26 cellular contexts compared by ENCODE assay signal in genomic region chr19:34391813-34392212, GRCh38. TPM values are rescaled to one million over a fixed set of nuclear protein-coding genes. Genes with fewer than 3 reads are reported as not detected.
DNase-seq lines count a peak whose midpoint lies in the region; ATAC-seq, FAIRE-seq and TF ChIP-seq lines count a peak whose summit lies in the region.
"Had no signal": no experiment of that assay in that cellular context is flagged by ENCODE, and none has a peak within 500 bp of the region (broad histone marks: within the 10 kb centered on the region; RNA-seq: fewer than 3 reads in every experiment).

No MANE protein-coding gene starts in this region.

- FAIRE-seq in A549 (lab: Jason Lieb, UNC) = no peak
- FAIRE-seq in GM12891 (lab: Jason Lieb, UNC) = peak; percentile 87
- no peak for FAIRE-seq in K562 (lab: Jason Lieb, UNC)
- FAIRE-seq: islet of Langerhans had no signal

- no peaks in the 10 kb centered on the region for H3K4me1 ChIP-seq in A549
- H3K4me1 ChIP-seq in K562 (replicated peaks in 1 of 2; ENCODE audit: control insufficient read depth in 2 of 2, insufficient read depth in 2 of 2, low read length in 2 of 2) = no peaks in the 10 kb centered on the region
- H3K4me1 ChIP-seq in lower lobe of right lung = no peaks in the 10 kb centered on the region
- H3K4me1 ChIP-seq: ascending aorta, esophagus squamous epithelium, gastroesophageal sphincter had no signal

- H3K36me3 ChIP-seq in K562 (ENCODE audit: control insufficient read depth, insufficient read depth, low read length) (peaks cover 99% of the 10 kb centered on the region), lower lobe of right lung (peaks cover 94% of the 10 kb centered on the region)

- H3K9ac ChIP-seq in K562 (ENCODE audit: insufficient read depth in 1 of 2, low read depth in 2 of 2, low read length in 2 of 2) = no peak overlapping the region

- H2AFZ ChIP-seq in K562 (ENCODE audit: low read depth, low read length) = no peak overlapping the region
- H2AFZ ChIP-seq: GM23338 had no signal

- DNase-seq in A549 (ENCODE audit: low read depth in 1 of 2, low spot score in 1 of 2) (peak in 1 of 2 experiments; percentile 63), GM12891 (ENCODE audit: insufficient read length, low spot score) (no peak), K562 (ENCODE audit: extremely low read depth in 1 of 4, low spot score in 3 of 4) (peak in 3 of 4 experiments; percentile 44 to 59 (median 58)), lower lobe of right lung (no peak), NCI-H1436 treated with DMSO at 0.1 percent for 48 hours (lab: John Stamatoyannopoulos, UW) (no peak), NOMO-1 treated with dmso at 0.1 percent for 144 hours (lab: John Stamatoyannopoulos, UW; ENCODE audit: unreplicated experiment) (no peak)
- no peak for DNase-seq in activated CD4-positive, CD25-positive, alpha-beta regulatory T cell (lab: John Stamatoyannopoulos, UW)
- DNase-seq: activated CD4-positive, alpha-beta memory T cell treated with anti-CD3 and anti-CD28 coated beads for 36 hours; activated CD8-positive, alpha-beta memory T cell treated with anti-CD3 and anti-CD28 coated beads, Interleukin-2, amount 50 U/mL, for 4 hours; Calu3; caudate nucleus; esophagus squamous epithelium; midbrain; naive thymus-derived CD8-positive, alpha-beta T cell; NCI-H1105 treated with DMSO at 0.1 percent for 48 hours; NCI-H2029; NCI-H2227 treated with DMSO at 0.1 percent for 48 hours; NCI-H748 treated with DMSO at 0.1 percent for 48 hours; stimulated activated CD4-positive, alpha-beta T cell treated with anti-CD3 and anti-CD28 coated beads, Interleukin-2, amount 100 ng/mL, for 24 hours; trophoblast cell had no signal

- in situ Hi-C loops in K562 (cut with MboI) = no loop called here

- BruUV-seq in K562 (replicated peaks; lab: Mats Ljungman, UMichigan) = no TSS peak

- peaks cover 3% of the 10 kb centered on the region for H3K9me1 ChIP-seq in K562 (ENCODE audit: control insufficient read depth, insufficient read depth, low read length)

- TF ChIP-seq CTCF in A549 (IDR thresholded peaks at IDR 0.05) = no peak
- no peak for TF ChIP-seq CTCF in K562 (IDR thresholded peaks at IDR 0.05 in 2 of 3, conservative IDR thresholded peaks at IDR 0.05 in 1 of 3; ENCODE audit: insufficient read depth in 2 of 3, low read depth in 1 of 3, low read length in 3 of 3)
- TF ChIP-seq CTCF in lower lobe of right lung (IDR thresholded peaks at IDR 0.05) = no peak

- H3K9me3 ChIP-seq in A549 (no peaks in the 10 kb centered on the region), K562 (replicated peaks; ENCODE audit: control insufficient read depth, insufficient read depth, low read depth, low read length) (peaks cover 26% of the 10 kb centered on the region), lower lobe of right lung (no peaks in the 10 kb centered on the region)
- H3K9me3 ChIP-seq: ascending aorta, esophagus squamous epithelium, gastroesophageal sphincter had no signal

- CTCF ChIA-PET in A549 (lab: Yijun Ruan, JAX) = no interaction called here
- CTCF ChIA-PET in K562 (lab: Yijun Ruan, JAX; ENCODE audit: low intra/inter-chr PET ratio) = interaction anchor here (0.5 kb wide), 1 partner anchor 63 kb away, joined by 3 read pairs; no protein-coding TSS in a partner anchor

- no peaks in the 10 kb centered on the region for H3K27me3 ChIP-seq in K562 (ENCODE audit: control insufficient read depth in 2 of 2, insufficient read depth in 2 of 2, low read length in 2 of 2)
- no peaks in the 10 kb centered on the region for H3K27me3 ChIP-seq in lower lobe of right lung (ENCODE audit: low read depth)
- H3K27me3 ChIP-seq: ascending aorta, esophagus squamous epithelium, gastroesophageal sphincter had no signal

- intact Hi-C loops in K562 (cut with micrococcal nuclease) (no loop called here), lower lobe of right lung (cut with DNase I) (no loop called here)

- H3K4me3 ChIP-seq in A549 (no peak overlapping the region), K562 (no peak overlapping the region), lower lobe of right lung (no peak overlapping the region)
- H3K4me3 ChIP-seq: ascending aorta, esophagus squamous epithelium, gastroesophageal sphincter, GM23338, SK-N-MC had no signal

- TF ChIP-seq EP300 in A549 (IDR thresholded peaks at IDR 0.05) (no peak), K562 (IDR thresholded peaks at IDR 0.05; ENCODE audit: low read length) (no peak)

- H3K27ac ChIP-seq in A549 (no peak overlapping the region), K562 (ENCODE audit: extremely low read depth, low read depth, low read length) (no peak overlapping the region), lower lobe of right lung (no peak overlapping the region)
- H3K27ac ChIP-seq: ascending aorta, C4-2B, esophagus squamous epithelium, gastroesophageal sphincter, SK-N-MC had no signal

- peaks cover 15% of the 10 kb centered on the region for H3K79me2 ChIP-seq in K562 (ENCODE audit: control insufficient read depth, insufficient read depth, low read length)

- no peak overlapping the region for H3K4me2 ChIP-seq in A549
- no peak overlapping the region for H3K4me2 ChIP-seq in K562 (ENCODE audit: insufficient read depth, low read length)
- H3K4me2 ChIP-seq: GM23338 had no signal

- TF ChIP-seq RAD21 in A549 (conservative IDR thresholded peaks at IDR 0.05 in 1 of 2, IDR thresholded peaks at IDR 0.05 in 1 of 2) (no peak), K562 (CRISPR knock-in tag; conservative IDR thresholded peaks at IDR 0.05 in 1 of 2, IDR thresholded peaks at IDR 0.05 in 1 of 2) (no peak)

- no peak for TF ChIP-seq POLR2A in A549 (IDR thresholded peaks at IDR 0.05; ENCODE audit: low read length)
- no peak for TF ChIP-seq POLR2A in GM12891 (IDR thresholded peaks at IDR 0.05; ENCODE audit: low read depth, low read length)
- TF ChIP-seq POLR2A in K562 (conservative IDR thresholded peaks at IDR 0.05) = no peak

- H4K20me1 ChIP-seq in K562 (replicated peaks; ENCODE audit: control insufficient read depth, insufficient read depth, low read length) = no peaks in the 10 kb centered on the region; the same call in none of the 2 replicates

- ATAC-seq in A549 (peak; percentile 7 to 45; a peak in 3 of 6 replicates), K562 (no peak), lower lobe of right lung (peak; percentile 20 to 53)
- ATAC-seq: gastroesophageal sphincter; GM23338; naive thymus-derived CD8-positive, alpha-beta T cell had no signal

- POLR2A ChIA-PET in A549 (lab: Yijun Ruan, JAX) = no interaction called here
- POLR2A ChIA-PET in K562 (lab: Yijun Ruan, JAX) = no interaction called here

RNA-seq across cellular contexts. Expression of gene PDCD2L, which starts 12.4 kb away (rescaled TPM):
- polyA plus RNA-seq in A549 (2011; rRNA removed) (58.5 and 68.9 TPM in 2 replicates), A549 (2017; fragmentation: RNase III; extraction: RNeasy Plus Mini Kit Qiagen cat#74134 plus additional on column Dnase treatment) (28.2 to 32.7 TPM (median 31.5 TPM) in 3 replicates), K562 (2011; rRNA removed) (62.8 and 65.9 TPM in 2 replicates), K562 (2014; fragmentation: Illumina TruSeq; extraction: Trizol) (43.7 and 46.2 TPM in 2 replicates), K562 (2014; fragmentation: Nextera tagmentation; extraction: Ambion mirVana) (10 to 100 TPM; 12.1 to 14.6 TPM), K562 (2014; rRNA removed) (60.5 and 67.3 TPM in 2 replicates)
- 72.1 and 74.8 TPM in 2 replicates for polyA plus RNA-seq in A549 (2012; cell fraction: cytosol; rRNA removed)
- 50.7 and 66.9 TPM in 2 replicates for polyA plus RNA-seq in A549 (2012; cell fraction: nucleus; rRNA removed)
- 43.5 and 50.5 TPM in 2 replicates for polyA minus RNA-seq in A549 (2011; rRNA and poly(A)+ RNA removed)
- 19.5 TPM for polyA plus RNA-seq in GM12891 (2012; ENCODE audit: low read depth, missing spikeins)
- 45.0 and 54.7 TPM in 2 replicates for total RNA-seq in K562 (2011; cell fraction: chromatin; rRNA removed; ENCODE audit: low replicate concordance)
- 50.1 and 53.4 TPM in 2 replicates for total RNA-seq in K562 (2011; cell fraction: nucleolus; rRNA removed)
- total RNA-seq in K562 (2011; cell fraction: nucleoplasm; rRNA removed) = 40.0 and 41.6 TPM in 2 replicates
- total RNA-seq in K562 (2014; rRNA removed) (56.5 and 83.0 TPM in 2 replicates), K562 (2014; rRNA removed; fragmentation: Illumina TruSeq; extraction: Trizol) (61.9 and 68.5 TPM in 2 replicates), K562 (2015; rRNA removed; fragmentation: Illumina TruSeq; extraction: Trizol) (47.7 and 51.1 TPM in 2 replicates), K562 (2021) (48.6 and 56.3 TPM in 2 replicates), lower lobe of right lung (8.7 TPM)
- polyA plus RNA-seq in K562 (2011; cell fraction: cytosol; rRNA removed) = 69.2 and 96.2 TPM in 2 replicates
- polyA plus RNA-seq in K562 (2011; cell fraction: nucleus; rRNA removed) = 32.6 and 34.5 TPM in 2 replicates
- 26.8 and 37.9 TPM in 2 replicates for polyA plus RNA-seq in K562 (2012)
- 62.3 and 71.3 TPM in 2 replicates for polyA minus RNA-seq in K562 (2011; rRNA and poly(A)+ RNA removed)
- 16.2 and 17.5 TPM in 2 replicates for polyA minus RNA-seq in K562 (2011; cell fraction: cytosol; rRNA and poly(A)+ RNA removed)
- polyA minus RNA-seq in K562 (2011; cell fraction: nucleus; rRNA and poly(A)+ RNA removed) = 12.8 and 20.4 TPM in 2 replicates

RNA-seq across cellular contexts. Expression of gene GPI, which starts 26.8 kb away (rescaled TPM):
- polyA plus RNA-seq in A549 (2011; rRNA removed) = 443 and 565 TPM in 2 replicates
- polyA plus RNA-seq in A549 (2012; cell fraction: cytosol; rRNA removed) = 630 and 674 TPM in 2 replicates
- 958 and 1,031 TPM in 2 replicates for polyA plus RNA-seq in A549 (2012; cell fraction: nucleus; rRNA removed)
- polyA plus RNA-seq in A549 (2017; fragmentation: RNase III; extraction: RNeasy Plus Mini Kit Qiagen cat#74134 plus additional on column Dnase treatment) = 548 to 579 TPM (median 555 TPM) in 3 replicates
- polyA minus RNA-seq in A549 (2011; rRNA and poly(A)+ RNA removed) = 992 and 1,185 TPM in 2 replicates
- 496 TPM for polyA plus RNA-seq in GM12891 (2012; ENCODE audit: low read depth, missing spikeins)
- total RNA-seq in K562 (2011; cell fraction: chromatin; rRNA removed; ENCODE audit: low replicate concordance) = 590 and 952 TPM in 2 replicates
- 406 and 452 TPM in 2 replicates for total RNA-seq in K562 (2011; cell fraction: nucleolus; rRNA removed)
- total RNA-seq in K562 (2011; cell fraction: nucleoplasm; rRNA removed) = 536 and 580 TPM in 2 replicates
- total RNA-seq in K562 (2014; rRNA removed) = 140 and 173 TPM in 2 replicates
- total RNA-seq in K562 (2014; rRNA removed; fragmentation: Illumina TruSeq; extraction: Trizol) = 95.8 and 118 TPM in 2 replicates
- total RNA-seq in K562 (2015; rRNA removed; fragmentation: Illumina TruSeq; extraction: Trizol) = 122 and 132 TPM in 2 replicates
- total RNA-seq in K562 (2021) = 349 and 358 TPM in 2 replicates
- polyA plus RNA-seq in K562 (2011; rRNA removed) = 94.1 and 259 TPM in 2 replicates
- 182 and 184 TPM in 2 replicates for polyA plus RNA-seq in K562 (2011; cell fraction: cytosol; rRNA removed)
- 344 and 354 TPM in 2 replicates for polyA plus RNA-seq in K562 (2011; cell fraction: nucleus; rRNA removed)
- polyA plus RNA-seq in K562 (2012) = 353 and 375 TPM in 2 replicates
- 306 and 322 TPM in 2 replicates for polyA plus RNA-seq in K562 (2014; fragmentation: Illumina TruSeq; extraction: Trizol)
- 100 to 1,000 TPM in 1 of 2 experiments, 10 to 100 TPM in 1; 88.3 to 168 TPM for polyA plus RNA-seq in K562 (2014; fragmentation: Nextera tagmentation; extraction: Ambion mirVana)
- polyA plus RNA-seq in K562 (2014; rRNA removed) = 114 and 116 TPM in 2 replicates
- polyA minus RNA-seq in K562 (2011; rRNA and poly(A)+ RNA removed) = 222 and 306 TPM in 2 replicates
- 368 and 561 TPM in 2 replicates for polyA minus RNA-seq in K562 (2011; cell fraction: cytosol; rRNA and poly(A)+ RNA removed)
- 118 and 188 TPM in 2 replicates for polyA minus RNA-seq in K562 (2011; cell fraction: nucleus; rRNA and poly(A)+ RNA removed)
- 136 TPM for total RNA-seq in lower lobe of right lung

RNA-seq across cellular contexts. Expression of gene UBA2, which starts 36.4 kb away (rescaled TPM):
- 504 and 514 TPM in 2 replicates for polyA plus RNA-seq in A549 (2011; rRNA removed)
- 169 TPM in 2 replicates for polyA plus RNA-seq in A549 (2012; cell fraction: cytosol; rRNA removed)
- polyA plus RNA-seq in A549 (2012; cell fraction: nucleus; rRNA removed) = 53.4 and 73.7 TPM in 2 replicates
- polyA plus RNA-seq in A549 (2017; fragmentation: RNase III; extraction: RNeasy Plus Mini Kit Qiagen cat#74134 plus additional on column Dnase treatment) = 217 to 255 TPM (median 224 TPM) in 3 replicates
- 255 and 318 TPM in 2 replicates for polyA minus RNA-seq in A549 (2011; rRNA and poly(A)+ RNA removed)
- 75.2 TPM for polyA plus RNA-seq in GM12891 (2012; ENCODE audit: low read depth, missing spikeins)
- 209 and 222 TPM in 2 replicates for total RNA-seq in K562 (2011; cell fraction: chromatin; rRNA removed; ENCODE audit: low replicate concordance)
- 59.7 and 66.9 TPM in 2 replicates for total RNA-seq in K562 (2011; cell fraction: nucleolus; rRNA removed)
- 107 and 129 TPM in 2 replicates for total RNA-seq in K562 (2011; cell fraction: nucleoplasm; rRNA removed)
- 249 and 271 TPM in 2 replicates for total RNA-seq in K562 (2014; rRNA removed)
- total RNA-seq in K562 (2014; rRNA removed; fragmentation: Illumina TruSeq; extraction: Trizol) = 297 and 375 TPM in 2 replicates
- total RNA-seq in K562 (2015; rRNA removed; fragmentation: Illumina TruSeq; extraction: Trizol) = 264 and 274 TPM in 2 replicates
- 196 and 199 TPM in 2 replicates for total RNA-seq in K562 (2021)
- polyA plus RNA-seq in K562 (2011; rRNA removed) = 345 and 444 TPM in 2 replicates
- polyA plus RNA-seq in K562 (2011; cell fraction: cytosol; rRNA removed) = 156 and 219 TPM in 2 replicates
- 102 and 133 TPM in 2 replicates for polyA plus RNA-seq in K562 (2011; cell fraction: nucleus; rRNA removed)
- 188 and 336 TPM in 2 replicates for polyA plus RNA-seq in K562 (2012)
- polyA plus RNA-seq in K562 (2014; fragmentation: Illumina TruSeq; extraction: Trizol) = 230 and 254 TPM in 2 replicates
- polyA plus RNA-seq in K562 (2014; fragmentation: Nextera tagmentation; extraction: Ambion mirVana) = 10 to 100 TPM; 80.0 to 89.7 TPM
- 266 and 283 TPM in 2 replicates for polyA plus RNA-seq in K562 (2014; rRNA removed)
- polyA minus RNA-seq in K562 (2011; rRNA and poly(A)+ RNA removed) = 560 and 566 TPM in 2 replicates
- 238 and 297 TPM in 2 replicates for polyA minus RNA-seq in K562 (2011; cell fraction: cytosol; rRNA and poly(A)+ RNA removed)
- 43.4 and 84.3 TPM in 2 replicates for polyA minus RNA-seq in K562 (2011; cell fraction: nucleus; rRNA and poly(A)+ RNA removed)
- 72.0 TPM for total RNA-seq in lower lobe of right lung

Comparison
In these comparisons a context has a peak if more than half of its experiments do, and no peak if none do; other contexts are left out.
1. DNase-seq: peak in K562 (3 of 4); none in GM12891 (single experiment), lower lobe of right lung (single experiment), NCI-H1436 treated with DMSO at 0.1 percent for 48 hours (single experiment), activated CD4-positive, CD25-positive, alpha-beta regulatory T cell (0 of 4) and NOMO-1 treated with dmso at 0.1 percent for 144 hours (single experiment).